8 cellular contexts compared by ENCODE assay signal in the genomic region with DNA sequence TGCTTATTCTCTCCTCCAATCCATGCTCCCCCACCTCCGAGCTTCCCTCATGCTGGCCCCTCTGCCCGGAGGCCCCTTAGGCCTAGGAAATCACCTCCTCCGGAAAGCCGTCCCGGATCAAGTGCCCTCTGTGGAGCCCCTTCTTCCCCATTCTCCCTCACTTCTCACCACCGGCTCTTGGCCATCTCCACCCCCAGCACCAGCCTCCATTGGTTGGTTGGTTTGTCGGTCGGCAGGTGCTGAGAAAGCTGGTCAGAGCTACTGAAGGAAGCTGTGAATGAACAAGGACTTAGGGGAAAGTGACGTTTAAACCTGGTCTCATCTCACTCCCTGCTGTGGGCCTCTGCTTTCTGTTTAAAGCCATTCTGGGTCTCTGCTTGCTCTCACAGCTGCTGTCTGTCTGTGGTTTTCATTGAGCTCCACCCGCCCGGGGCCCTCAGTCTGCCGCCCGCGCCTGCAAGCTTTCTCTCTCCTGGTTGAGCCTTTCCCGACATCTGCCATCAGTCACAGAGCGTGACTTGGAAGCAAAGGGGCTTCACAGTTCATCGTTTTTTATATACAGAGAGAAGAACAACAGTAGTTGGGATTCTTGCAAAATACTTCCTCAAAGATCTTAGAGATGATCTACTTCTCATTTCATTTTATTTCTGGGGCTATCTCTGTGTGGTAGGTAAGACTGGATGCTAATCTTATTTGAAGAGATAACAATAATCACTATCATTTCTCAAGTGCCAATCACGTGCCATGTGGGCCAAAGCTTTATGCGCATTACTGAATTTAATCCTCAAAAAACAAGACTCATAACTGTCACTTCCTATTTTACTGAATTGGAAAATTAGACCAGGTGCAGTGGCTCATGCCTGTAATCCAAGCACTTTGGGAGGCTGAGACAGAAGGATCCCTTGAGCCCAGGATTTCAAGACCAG.
DNase-seq lines count a peak whose midpoint lies in the region; ATAC-seq and TF ChIP-seq lines count a peak whose summit lies in the region.

No MANE protein-coding gene starts in this region.

- H3K9me3 Mint-ChIP-seq in activated naive CD8-positive, alpha-beta T cell treated with anti-CD3 and anti-CD28 coated beads, Interleukin-2, amount 50 U/mL, for 24 hours = no peaks in the 10 kb centered on the region

- peaks cover 2% of the 10 kb centered on the region for H3K27me3 Mint-ChIP-seq in activated naive CD8-positive, alpha-beta T cell treated with anti-CD3 and anti-CD28 coated beads, Interleukin-2, amount 50 U/mL, for 24 hours

- peaks cover 12% of the 10 kb centered on the region for H3K4me1 ChIP-seq in OCI-LY3 (ENCODE audit: low read length)
- H3K4me1 ChIP-seq in osteoblast (ENCODE audit: insufficient read depth, low read length) = peaks cover 10% of the 10 kb centered on the region

- H3K4me1 Mint-ChIP-seq in activated naive CD8-positive, alpha-beta T cell treated with anti-CD3 and anti-CD28 coated beads, Interleukin-2, amount 50 U/mL, for 24 hours = peaks cover 84% of the 10 kb centered on the region

- H3K36me3 Mint-ChIP-seq in activated naive CD8-positive, alpha-beta T cell treated with anti-CD3 and anti-CD28 coated beads, Interleukin-2, amount 50 U/mL, for 24 hours (ENCODE audit: low read depth) = no peaks in the 10 kb centered on the region

- no peak overlapping the region for H3K9ac ChIP-seq in OCI-LY3 (ENCODE audit: low read length)

- TF ChIP-seq CTCF in OCI-LY3 (IDR thresholded peaks at IDR 0.05; ENCODE audit: low read depth, low read length) (no peak), osteoblast (IDR thresholded peaks at IDR 0.05; ENCODE audit: extremely low read depth, low read depth, low read length) (no peak)

- peak overlapping the region; percentile 84 for H3K27ac Mint-ChIP-seq in activated naive CD8-positive, alpha-beta T cell treated with anti-CD3 and anti-CD28 coated beads, Interleukin-2, amount 50 U/mL, for 24 hours

- no peaks in the 10 kb centered on the region for H4K20me1 ChIP-seq in OCI-LY3 (ENCODE audit: insufficient read depth, low read length)
- no peaks in the 10 kb centered on the region for H4K20me1 ChIP-seq in osteoblast (ENCODE audit: insufficient read depth, low read length)

- H3K27me3 ChIP-seq in OCI-LY3 (ENCODE audit: low read depth, low read length) (peaks cover 32% of the 10 kb centered on the region), osteoblast (ENCODE audit: insufficient read depth, low read length) (peaks cover 63% of the 10 kb centered on the region)

- DNase-seq in activated naive CD8-positive, alpha-beta T cell treated with anti-CD3 and anti-CD28 coated beads, Interleukin-2, amount 50 U/mL, for 24 hours = peak; percentile 62
- no peak for DNase-seq in osteoblast (ENCODE audit: insufficient read length, low spot score, missing footprints)
- no peak for DNase-seq in NCI-H1048 (lab: John Stamatoyannopoulos, UW)

- H3K4me3 ChIP-seq in OCI-LY3 (ENCODE audit: low read length) = peak overlapping the region; percentile 7
- H3K4me3 ChIP-seq in osteoblast (ENCODE audit: insufficient read depth, low read length) = no peak overlapping the region

- no peaks in the 10 kb centered on the region for H3K36me3 ChIP-seq in OCI-LY3 (replicated peaks; ENCODE audit: low read depth, low read length)
- H3K36me3 ChIP-seq in osteoblast (ENCODE audit: insufficient read depth, low read length) = no peaks in the 10 kb centered on the region

- H3K4me2 ChIP-seq in OCI-LY3 (ENCODE audit: low read length) = peak overlapping the region; percentile 46
- no peak overlapping the region for H3K4me2 ChIP-seq in osteoblast (ENCODE audit: insufficient read depth, low read length)

- peak; percentile 60 for ATAC-seq in GM18867 (IDR thresholded peaks at IDR 0.05; ENCODE audit: unreplicated experiment)
- ATAC-seq in HG03039 (IDR thresholded peaks at IDR 0.05; ENCODE audit: unreplicated experiment) = peak; percentile 72
- ATAC-seq in activated naive CD8-positive, alpha-beta T cell treated with anti-CD3 and anti-CD28 coated beads, Interleukin-2, amount 50 U/mL, for 24 hours = peak; percentile 71
- no peak for ATAC-seq in HG03469 (IDR thresholded peaks at IDR 0.05; ENCODE audit: unreplicated experiment)
- no peak for ATAC-seq in HG03045 (IDR thresholded peaks at IDR 0.05; ENCODE audit: unreplicated experiment)

- H3K27ac ChIP-seq in OCI-LY3 (ENCODE audit: low read length) (no peak overlapping the region), osteoblast (ENCODE audit: low read depth, low read length) (peak overlapping the region; percentile 72)

- H3K9me3 ChIP-seq in OCI-LY3 (ENCODE audit: insufficient read depth, low read length) = no peaks in the 10 kb centered on the region
- H3K9me3 ChIP-seq in osteoblast (ENCODE audit: low read depth, low read length) = no peaks in the 10 kb centered on the region

- H2AFZ ChIP-seq in OCI-LY3 (ENCODE audit: low read depth, low read length) = no peak overlapping the region
- H2AFZ ChIP-seq in osteoblast (ENCODE audit: low read length) = no peak overlapping the region

- no peaks in the 10 kb centered on the region for H3K79me2 ChIP-seq in OCI-LY3 (ENCODE audit: low read length)
- H3K79me2 ChIP-seq in osteoblast (ENCODE audit: insufficient read depth, low read length) = no peaks in the 10 kb centered on the region

- peak overlapping the region; percentile 75 for H3K4me3 Mint-ChIP-seq in activated naive CD8-positive, alpha-beta T cell treated with anti-CD3 and anti-CD28 coated beads, Interleukin-2, amount 50 U/mL, for 24 hours

Comparison
In these comparisons a context has a peak if more than half of its experiments do, and no peak if none do; other contexts are left out.
1. ATAC-seq: peak in GM18867 (single experiment), HG03039 (single experiment) and activated naive CD8-positive, alpha-beta T cell treated with anti-CD3 and anti-CD28 coated beads, Interleukin-2, amount 50 U/mL, for 24 hours (single experiment); none in HG03469 (single experiment) and HG03045 (single experiment).